ENCODE assay signal across 5 cellular contexts in genomic region chr7:152241301-152241700, GRCh38.
DNase-seq lines count a peak whose midpoint lies in the region; ATAC-seq, FAIRE-seq and TF ChIP-seq lines count a peak whose summit lies in the region.
"Not testable (repeated sequence)": the region's sequence is repeated elsewhere in the genome, so short reads cannot be mapped to it uniquely, and the experiment has no call there.

No MANE protein-coding gene starts in this region.

- H3K4me3 ChIP-seq in K562 = not testable (repeated sequence)

- in situ Hi-C loops in K562 (cut with MboI) = not testable (repeated sequence)

- intact Hi-C loops in CD14-positive monocyte (cut with micrococcal nuclease); K562 (cut with micrococcal nuclease): not testable (repeated sequence)

- TF ChIP-seq RAD21 in K562 (CRISPR knock-in tag; conservative IDR thresholded peaks at IDR 0.05 in 1 of 2, IDR thresholded peaks at IDR 0.05 in 1 of 2) = not testable (repeated sequence)

- not testable (repeated sequence) for H3K27ac ChIP-seq in K562 (ENCODE audit: extremely low read depth, low read depth, low read length)

- not testable (repeated sequence) for ATAC-seq in activated T-cell treated with anti-CD3 and anti-CD28 coated beads, Interleukin-2, amount 50 U/mL, for 72 hours (replicated peaks in 1 of 2); stimulated activated effector memory CD8-positive, alpha-beta T cell treated with anti-CD3 and anti-CD28 coated beads, Interleukin-12 subunit alpha, Interleukin-12 subunit beta, amount 100 ng/mL, for 72 hours
- peak; percentile 44 for ATAC-seq in K562

- not testable (repeated sequence) for H3K9ac ChIP-seq in K562 (ENCODE audit: insufficient read depth in 1 of 2, low read depth in 2 of 2, low read length in 2 of 2)

- not testable (repeated sequence) for TF ChIP-seq CTCF in CD14-positive monocyte (IDR thresholded peaks at IDR 0.05); K562 (IDR thresholded peaks at IDR 0.05 in 2 of 3, conservative IDR thresholded peaks at IDR 0.05 in 1 of 3; ENCODE audit: insufficient read depth in 2 of 3, low read depth in 1 of 3, low read length in 3 of 3); nephron progenitor cell (IDR thresholded peaks at IDR 0.05)

- H3K36me3 Mint-ChIP-seq in CD14-positive monocyte (peaks cover 36 to 60% of the 10 kb centered on the region in 2 donors), nephron progenitor cell (ENCODE audit: low read depth) (peaks cover 26% of the 10 kb centered on the region)
- H3K36me3 Mint-ChIP-seq in activated T-cell treated with anti-CD3 and anti-CD28 coated beads, Interleukin-2, amount 50 U/mL, for 72 hours (ENCODE audit: insufficient read depth in 2 of 2) = not testable (repeated sequence)
- peaks cover 43% of the 10 kb centered on the region for H3K36me3 Mint-ChIP-seq in stimulated activated effector memory CD8-positive, alpha-beta T cell treated with anti-CD3 and anti-CD28 coated beads, Interleukin-12 subunit alpha, Interleukin-12 subunit beta, amount 100 ng/mL, for 72 hours

- not testable (repeated sequence) for H3K9me1 ChIP-seq in K562 (ENCODE audit: control insufficient read depth, insufficient read depth, low read length)

- H3K4me3 Mint-ChIP-seq in CD14-positive monocyte; activated T-cell treated with anti-CD3 and anti-CD28 coated beads, Interleukin-2, amount 50 U/mL, for 72 hours; nephron progenitor cell; stimulated activated effector memory CD8-positive, alpha-beta T cell treated with anti-CD3 and anti-CD28 coated beads, Interleukin-12 subunit alpha, Interleukin-12 subunit beta, amount 100 ng/mL, for 72 hours: not testable (repeated sequence)

- not testable (repeated sequence) for H3K4me1 Mint-ChIP-seq in CD14-positive monocyte, nephron progenitor cell
- peaks cover 11% of the 10 kb centered on the region for H3K4me1 Mint-ChIP-seq in activated T-cell treated with anti-CD3 and anti-CD28 coated beads, Interleukin-2, amount 50 U/mL, for 72 hours (ENCODE audit: low read depth)
- peaks cover 17% of the 10 kb centered on the region for H3K4me1 Mint-ChIP-seq in stimulated activated effector memory CD8-positive, alpha-beta T cell treated with anti-CD3 and anti-CD28 coated beads, Interleukin-12 subunit alpha, Interleukin-12 subunit beta, amount 100 ng/mL, for 72 hours

- peaks cover 12% of the 10 kb centered on the region; the same call in 1 of the 3 replicates for H3K36me3 ChIP-seq in K562 (ENCODE audit: control insufficient read depth, insufficient read depth, low read length)

- H3K27me3 ChIP-seq in K562 (ENCODE audit: control insufficient read depth in 2 of 2, insufficient read depth in 2 of 2, low read length in 2 of 2) = not testable (repeated sequence)

- not testable (repeated sequence) for FAIRE-seq in K562 (lab: Jason Lieb, UNC)

- POLR2A ChIA-PET in K562 (lab: Yijun Ruan, JAX) = not testable (repeated sequence)

- WGBS in K562 (ENCODE audit: insufficient coverage, low coverage, missing lambda C conversion rate) = 80% methylated on average over 8 of the region's 8 CpGs

- not testable (repeated sequence) for H4K20me1 ChIP-seq in K562 (replicated peaks; ENCODE audit: control insufficient read depth, insufficient read depth, low read length)

- H2AFZ ChIP-seq in K562 (ENCODE audit: low read depth, low read length) = not testable (repeated sequence)

- H3K9me3 ChIP-seq in K562 (replicated peaks; ENCODE audit: control insufficient read depth, insufficient read depth, low read depth, low read length) = not testable (repeated sequence)

- CTCF ChIA-PET in K562 (lab: Yijun Ruan, JAX; ENCODE audit: low intra/inter-chr PET ratio) = not testable (repeated sequence)

- H3K27me3 Mint-ChIP-seq in CD14-positive monocyte (ENCODE audit: low read depth in 3 of 3); activated T-cell treated with anti-CD3 and anti-CD28 coated beads, Interleukin-2, amount 50 U/mL, for 72 hours (ENCODE audit: low read depth); nephron progenitor cell (ENCODE audit: low read depth, poor library complexity): not testable (repeated sequence)

- not testable (repeated sequence) for H3K4me2 ChIP-seq in K562 (ENCODE audit: insufficient read depth, low read length)

- not testable (repeated sequence) for H3K9me3 Mint-ChIP-seq in CD14-positive monocyte; activated T-cell treated with anti-CD3 and anti-CD28 coated beads, Interleukin-2, amount 50 U/mL, for 72 hours; nephron progenitor cell; stimulated activated effector memory CD8-positive, alpha-beta T cell treated with anti-CD3 and anti-CD28 coated beads, Interleukin-12 subunit alpha, Interleukin-12 subunit beta, amount 100 ng/mL, for 72 hours

- not testable (repeated sequence) for BruUV-seq in K562 (replicated peaks; lab: Mats Ljungman, UMichigan)

- not testable (repeated sequence) for TF ChIP-seq POLR2A in K562 (conservative IDR thresholded peaks at IDR 0.05)

- H3K27ac Mint-ChIP-seq in CD14-positive monocyte (peak overlapping the region in 4 of 7 donors; percentile 1 to 68 (median 22)), nephron progenitor cell (peak overlapping the region; percentile 52)
- peak overlapping the region; percentile 4 for H3K27ac Mint-ChIP-seq in activated T-cell treated with anti-CD3 and anti-CD28 coated beads, Interleukin-2, amount 50 U/mL, for 72 hours
- H3K27ac Mint-ChIP-seq in stimulated activated effector memory CD8-positive, alpha-beta T cell treated with anti-CD3 and anti-CD28 coated beads, Interleukin-12 subunit alpha, Interleukin-12 subunit beta, amount 100 ng/mL, for 72 hours = peak overlapping the region; percentile 8

- H3K4me1 ChIP-seq in K562 (replicated peaks in 1 of 2; ENCODE audit: control insufficient read depth in 2 of 2, insufficient read depth in 2 of 2, low read length in 2 of 2) = not testable (repeated sequence)

- not testable (repeated sequence) for DNase-seq in CD14-positive monocyte (ENCODE audit: low spot score); activated T-cell treated with anti-CD3 and anti-CD28 coated beads, Interleukin-2, amount 50 U/mL, for 72 hours; K562 (ENCODE audit: extremely low read depth in 1 of 4, low spot score in 3 of 4); nephron progenitor cell; stimulated activated effector memory CD8-positive, alpha-beta T cell treated with anti-CD3 and anti-CD28 coated beads, Interleukin-12 subunit alpha, Interleukin-12 subunit beta, amount 100 ng/mL, for 72 hours (ENCODE audit: low spot score in 2 of 2)

- H3K79me2 ChIP-seq in K562 (ENCODE audit: control insufficient read depth, insufficient read depth, low read length) = not testable (repeated sequence)

- TF ChIP-seq EP300 in K562 (IDR thresholded peaks at IDR 0.05; ENCODE audit: low read length) = not testable (repeated sequence)
